7 cellular contexts compared by ENCODE assay signal in the genomic region with DNA sequence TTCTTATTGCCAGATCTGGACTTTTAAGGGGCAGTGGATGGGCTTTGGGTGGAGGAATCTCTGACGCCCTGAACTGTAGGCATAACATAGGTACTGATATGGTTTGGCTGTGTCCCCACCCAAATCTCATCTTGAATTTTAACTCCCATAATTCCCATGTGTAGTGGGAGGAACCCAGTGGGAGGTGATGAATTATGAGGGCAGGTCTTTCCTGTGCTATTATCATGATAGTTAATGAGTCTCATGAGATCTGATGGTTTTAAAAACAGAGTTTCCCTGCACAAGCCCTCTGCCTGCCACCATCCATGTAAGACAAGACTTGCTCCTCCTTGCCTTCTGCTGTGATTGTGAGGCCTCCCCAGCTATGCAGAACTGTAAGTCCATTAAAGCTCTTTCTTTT.
"Had no signal": no experiment of that assay in that cellular context is flagged by ENCODE, and none has a peak within 500 bp of the region (broad histone marks: within the 10 kb centered on the region; RNA-seq: fewer than 3 reads in every experiment).

No MANE protein-coding gene starts in this region.

- DNase-seq: IMR-90, KBM-7, KG1 had no signal

- ATAC-seq: HepG2, K562 had no signal

- H3K4me3 ChIP-seq: K562 had no signal

- H3K27ac ChIP-seq: HL-60, KMS-11 had no signal
